Comparison of ENCODE assay signal across 8 cellular contexts in the genomic region with DNA sequence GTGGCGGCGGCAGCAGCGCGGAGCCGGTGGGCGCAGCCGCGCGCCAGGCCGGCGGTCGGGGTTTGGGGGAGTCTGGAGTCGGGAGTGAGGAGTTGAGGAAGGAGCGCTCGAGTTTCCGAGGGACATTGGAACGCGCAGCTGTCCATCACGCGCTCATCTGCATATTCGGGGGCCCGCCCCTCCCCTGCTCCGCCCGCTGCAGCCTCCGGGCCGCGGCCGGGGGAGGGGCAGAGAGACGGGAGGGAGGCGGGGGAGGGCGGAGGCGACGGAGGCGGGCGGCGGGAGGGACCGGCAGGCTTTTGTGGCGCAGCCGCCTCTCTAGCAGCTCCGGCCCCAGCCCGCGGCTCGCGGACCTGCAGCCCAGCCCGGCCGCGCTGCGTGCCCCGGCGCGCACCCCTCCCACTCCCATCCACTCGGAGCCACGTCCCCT. TPM values are rescaled to one million over a fixed set of nuclear protein-coding genes. Genes with fewer than 3 reads are reported as not detected.
DNase-seq lines count a peak whose midpoint lies in the region; ATAC-seq and TF ChIP-seq lines count a peak whose summit lies in the region.

A gene (minus strand): TSS at position 86 of the 430 bp plus-strand sequence. CDS start 264 bp downstream, outside the sequence.

- H3K27me3 ChIP-seq in body of pancreas: peaks cover 0 to 44% of the 10 kb centered on the region in 2 donors
- peaks cover 40% of the 10 kb centered on the region for H3K27me3 ChIP-seq in suprapubic skin

- H3K4me1 ChIP-seq in body of pancreas (peaks cover 40% of the 10 kb centered on the region), suprapubic skin (peaks cover 75% of the 10 kb centered on the region)

- WGBS in body of pancreas, 2 donors: 2% methylated on average over 43 of the region's 53 CpGs; no CpG with 5 or more reads in 1 of the 2 donors
- WGBS in suprapubic skin: no CpG with 5 or more reads among the region's 53 CpGs

- TF ChIP-seq POLR2A in body of pancreas (IDR thresholded peaks at IDR 0.05) (peak in 1 of 3 donors; percentile 14), suprapubic skin (IDR thresholded peaks at IDR 0.05) (no peak)

- H3K9me3 ChIP-seq in body of pancreas: no peaks in the 10 kb centered on the region
- no peaks in the 10 kb centered on the region for H3K9me3 ChIP-seq in iPS-18c (ENCODE audit: control insufficient read depth, insufficient read depth, low read length)
- no peaks in the 10 kb centered on the region for H3K9me3 ChIP-seq in suprapubic skin

- no peak for TF ChIP-seq EP300 in suprapubic skin (IDR thresholded peaks at IDR 0.05)

- no peak for TF ChIP-seq CTCF in body of pancreas (IDR thresholded peaks at IDR 0.05)
- TF ChIP-seq CTCF in suprapubic skin (IDR thresholded peaks at IDR 0.05): no peak

- ATAC-seq in body of pancreas: peak; percentile 70
- ATAC-seq in GM18907 (IDR thresholded peaks at IDR 0.05; ENCODE audit: unreplicated experiment): no peak
- no peak for ATAC-seq in SK-N-SH treated with all-trans-retinoic acid at 6 μM for 48 hours

- H3K4me3 ChIP-seq in body of pancreas (no peak within 1 kb of the TSS), iPS-18c (ENCODE audit: insufficient read depth, low read depth, low read length) (peak within 1 kb of the TSS; percentile 88), suprapubic skin (peak within 1 kb of the TSS; percentile 83)

- H3K27ac ChIP-seq in body of pancreas (no peak within 1 kb of the TSS), suprapubic skin (peak within 1 kb of the TSS; percentile 93)

- DNase-seq in AG08395 (ENCODE audit: low spot score) (peak; percentile 93), NCI-H1092 treated with DMSO at 0.1 percent for 48 hours (lab: John Stamatoyannopoulos, UW) (peak; percentile 93), body of pancreas (peak; percentile 51 to 78 (median 60)), suprapubic skin (ENCODE audit: low spot score in 2 of 2) (peak; percentile 92 to 95), LoVo (ENCODE audit: low spot score) (no peak)

- intact Hi-C loops in body of pancreas (cut with DNase I): no loop called here

- no peaks in the 10 kb centered on the region for H3K36me3 ChIP-seq in body of pancreas (replicated peaks in 1 of 2; ENCODE audit: insufficient read depth in 1 of 2, low read depth in 2 of 2)
- peaks cover 11% of the 10 kb centered on the region for H3K36me3 ChIP-seq in suprapubic skin

TF ChIP-seq in SK-N-SH treated with all-trans-retinoic acid at 6 μM for 48 hours, 23 proteins besides CTCF, POLR2A, EP300 and RAD21:
- TF ChIP-seq CSDC2 (CRISPR knock-in tag; IDR thresholded peaks at IDR 0.05) (no peak), TCF4 (CRISPR knock-in tag; IDR thresholded peaks at IDR 0.05; ENCODE audit: borderline replicate concordance) (no peak), ISL1 (CRISPR knock-in tag; IDR thresholded peaks at IDR 0.05) (no peak)
- TF ChIP-seq, protein P1, sequence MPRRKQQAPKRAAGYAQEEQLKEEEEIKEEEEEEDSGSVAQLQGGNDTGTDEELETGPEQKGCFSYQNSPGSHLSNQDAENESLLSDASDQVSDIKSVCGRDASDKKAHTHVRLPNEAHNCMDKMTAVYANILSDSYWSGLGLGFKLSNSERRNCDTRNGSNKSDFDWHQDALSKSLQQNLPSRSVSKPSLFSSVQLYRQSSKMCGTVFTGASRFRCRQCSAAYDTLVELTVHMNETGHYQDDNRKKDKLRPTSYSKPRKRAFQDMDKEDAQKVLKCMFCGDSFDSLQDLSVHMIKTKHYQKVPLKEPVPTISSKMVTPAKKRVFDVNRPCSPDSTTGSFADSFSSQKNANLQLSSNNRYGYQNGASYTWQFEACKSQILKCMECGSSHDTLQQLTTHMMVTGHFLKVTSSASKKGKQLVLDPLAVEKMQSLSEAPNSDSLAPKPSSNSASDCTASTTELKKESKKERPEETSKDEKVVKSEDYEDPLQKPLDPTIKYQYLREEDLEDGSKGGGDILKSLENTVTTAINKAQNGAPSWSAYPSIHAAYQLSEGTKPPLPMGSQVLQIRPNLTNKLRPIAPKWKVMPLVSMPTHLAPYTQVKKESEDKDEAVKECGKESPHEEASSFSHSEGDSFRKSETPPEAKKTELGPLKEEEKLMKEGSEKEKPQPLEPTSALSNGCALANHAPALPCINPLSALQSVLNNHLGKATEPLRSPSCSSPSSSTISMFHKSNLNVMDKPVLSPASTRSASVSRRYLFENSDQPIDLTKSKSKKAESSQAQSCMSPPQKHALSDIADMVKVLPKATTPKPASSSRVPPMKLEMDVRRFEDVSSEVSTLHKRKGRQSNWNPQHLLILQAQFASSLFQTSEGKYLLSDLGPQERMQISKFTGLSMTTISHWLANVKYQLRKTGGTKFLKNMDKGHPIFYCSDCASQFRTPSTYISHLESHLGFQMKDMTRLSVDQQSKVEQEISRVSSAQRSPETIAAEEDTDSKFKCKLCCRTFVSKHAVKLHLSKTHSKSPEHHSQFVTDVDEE (CRISPR knock-in tag; IDR thresholded peaks at IDR 0.05): no peak
- TF ChIP-seq, protein P2, sequence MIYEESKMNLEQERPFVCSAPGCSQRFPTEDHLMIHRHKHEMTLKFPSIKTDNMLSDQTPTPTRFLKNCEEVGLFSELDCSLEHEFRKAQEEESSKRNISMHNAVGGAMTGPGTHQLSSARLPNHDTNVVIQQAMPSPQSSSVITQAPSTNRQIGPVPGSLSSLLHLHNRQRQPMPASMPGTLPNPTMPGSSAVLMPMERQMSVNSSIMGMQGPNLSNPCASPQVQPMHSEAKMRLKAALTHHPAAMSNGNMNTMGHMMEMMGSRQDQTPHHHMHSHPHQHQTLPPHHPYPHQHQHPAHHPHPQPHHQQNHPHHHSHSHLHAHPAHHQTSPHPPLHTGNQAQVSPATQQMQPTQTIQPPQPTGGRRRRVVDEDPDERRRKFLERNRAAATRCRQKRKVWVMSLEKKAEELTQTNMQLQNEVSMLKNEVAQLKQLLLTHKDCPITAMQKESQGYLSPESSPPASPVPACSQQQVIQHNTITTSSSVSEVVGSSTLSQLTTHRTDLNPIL (CRISPR knock-in tag; IDR thresholded peaks at IDR 0.05; ENCODE audit: low read depth): no peak
TF ChIP-seq in SK-N-SH treated with all-trans-retinoic acid at 6 μM for 48 hours: peak in this region for 0.

RNA-seq across cellular contexts. Expression of the gene that starts here (rescaled TPM):
- total RNA-seq in body of pancreas (1 to 10 TPM; 1.3 to 3.0 TPM), suprapubic skin (10 to 100 TPM; 24.3 to 41.1 (median 32.7) TPM)

Comparison
In these comparisons a context has a peak if more than half of its experiments do, and no peak if none do; other contexts are left out.
1. RNA of the gene that starts here (total RNA-seq): 24.3 to 41.1 TPM in suprapubic skin; 1.3 to 3.0 TPM in body of pancreas; every median in the first group is over 4 times any median in the second.
2. H3K4me3 ChIP-seq: peak in iPS-18c (single experiment) and suprapubic skin (single experiment); none in body of pancreas (0 of 2).